8 cellular contexts compared by ENCODE assay signal in the genomic region with DNA sequence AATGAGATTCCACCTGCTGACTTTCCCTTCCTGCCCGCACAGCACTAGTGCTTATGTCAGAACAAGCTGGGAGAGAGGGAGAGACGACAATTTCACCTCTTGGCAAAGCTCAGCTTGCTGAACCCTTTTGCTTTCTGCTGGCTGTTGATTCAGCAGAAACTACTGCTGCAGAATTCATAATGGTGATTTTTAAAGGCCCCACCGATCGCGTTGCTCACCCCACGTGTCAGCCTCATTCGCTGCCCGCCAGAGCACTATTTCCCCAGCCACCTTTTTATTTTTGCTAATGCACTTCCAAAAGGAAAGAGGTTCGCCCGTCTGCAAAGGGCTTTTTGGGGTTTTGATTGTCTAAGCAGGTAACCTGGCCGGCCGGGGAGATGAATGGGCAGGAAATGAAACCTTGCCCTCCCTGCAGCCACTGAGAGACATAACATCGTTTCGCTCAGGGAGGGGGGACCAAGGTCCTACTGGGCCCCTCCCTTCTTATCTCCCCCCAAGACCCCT. TPM values are rescaled to one million over a fixed set of nuclear protein-coding genes. Genes with fewer than 3 reads are reported as not detected.
DNase-seq lines count a peak whose midpoint lies in the region; ATAC-seq and TF ChIP-seq lines count a peak whose summit lies in the region.

No MANE protein-coding gene starts in this region.

- no peaks in the 10 kb centered on the region for H3K36me3 ChIP-seq in cardiac muscle cell
- no peaks in the 10 kb centered on the region for H3K36me3 ChIP-seq in adipocyte (ENCODE audit: control insufficient read depth, insufficient read depth, low read length, severe bottlenecking)
- no peaks in the 10 kb centered on the region for H3K36me3 ChIP-seq in right lobe of liver
- H3K36me3 ChIP-seq in left lung, result no peaks in the 10 kb centered on the region

- H3K27me3 ChIP-seq in cardiac muscle cell, result peaks cover 49% of the 10 kb centered on the region
- peaks cover 16% of the 10 kb centered on the region for H3K27me3 ChIP-seq in adipocyte (replicated peaks; ENCODE audit: control insufficient read depth, insufficient read depth, low read length)
- peaks cover 0 to 8% of the 10 kb centered on the region in 2 donors for H3K27me3 ChIP-seq in right lobe of liver
- peaks cover 31 to 55% of the 10 kb centered on the region in 2 donors for H3K27me3 ChIP-seq in left lung

- intact Hi-C loops in Right ventricle myocardium inferior (cut with DNase I), result no loop called here
- intact Hi-C loops in right lobe of liver (cut with DNase I), result no loop called here
- intact Hi-C loops in left lung (cut with DNase I), result no loop called here

- no peak for TF ChIP-seq POLR2A in right lobe of liver (IDR thresholded peaks at IDR 0.05)

- H3K27ac ChIP-seq in cardiac muscle cell, result no peak overlapping the region
- no peak overlapping the region for H3K27ac ChIP-seq in right lobe of liver
- H3K27ac ChIP-seq in temporal lobe (ENCODE audit: low read depth, low read length), result peak overlapping the region; percentile 74
- no peak overlapping the region for H3K27ac ChIP-seq in left lung

- H3K4me1 ChIP-seq in cardiac muscle cell (ENCODE audit: low read depth) (peaks cover 19% of the 10 kb centered on the region), adipocyte (ENCODE audit: control insufficient read depth, insufficient read depth, low read length) (peaks cover 11% of the 10 kb centered on the region), right lobe of liver (peaks cover 0 to 19% (median 2%) of the 10 kb centered on the region in 4 donors), left lung (peaks cover 6 to 20% of the 10 kb centered on the region in 2 donors)

- H3K9ac ChIP-seq in adipocyte (ENCODE audit: low read length), result no peak overlapping the region

- ATAC-seq in Right ventricle myocardium inferior, result no peak
- ATAC-seq in right lobe of liver, result peak; percentile 33 to 56 (median 46)
- ATAC-seq in HG02798 (IDR thresholded peaks at IDR 0.05; ENCODE audit: poor library complexity, unreplicated experiment), result no peak
- no peak for ATAC-seq in HG02642 (IDR thresholded peaks at IDR 0.05; ENCODE audit: poor library complexity, unreplicated experiment)
- ATAC-seq in left lung, result no peak

- H3K4me3 ChIP-seq in cardiac muscle cell (peak overlapping the region; percentile 76), adipocyte (ENCODE audit: low read length) (peak overlapping the region; percentile 78), right lobe of liver (peak overlapping the region; percentile 25 to 48 (median 40)), left lung (peak overlapping the region in 1 of 2 donors; percentile 38)

- H3K9me3 ChIP-seq in cardiac muscle cell (ENCODE audit: low read depth), result no peaks in the 10 kb centered on the region
- H3K9me3 ChIP-seq in adipocyte (ENCODE audit: control insufficient read depth, low read length), result no peaks in the 10 kb centered on the region
- no peaks in the 10 kb centered on the region for H3K9me3 ChIP-seq in right lobe of liver
- H3K9me3 ChIP-seq in left lung, result no peaks in the 10 kb centered on the region

- peak in 1 of 2 donors; percentile 16 for DNase-seq in cardiac muscle cell (ENCODE audit: low read depth in 1 of 2, low spot score in 1 of 2)
- DNase-seq in Right ventricle myocardium inferior (ENCODE audit: missing footprints), result no peak
- DNase-seq in adipocyte (ENCODE audit: low read depth), result no peak
- DNase-seq in right lobe of liver, result no peak
- no peak for DNase-seq in left lung

- WGBS in right lobe of liver (ENCODE audit: insufficient coverage, low coverage, low lambda C conversion rate, missing lambda C conversion rate), result 6% methylated on average over 14 of the region's 14 CpGs

- no peak for TF ChIP-seq CTCF in cardiac muscle cell (IDR thresholded peaks at IDR 0.05; ENCODE audit: low read depth, low read length)
- TF ChIP-seq CTCF in right lobe of liver (IDR thresholded peaks at IDR 0.05), result no peak
- TF ChIP-seq CTCF in left lung (IDR thresholded peaks at IDR 0.05), result no peak

RNA-seq across cellular contexts. Expression of a gene that starts 1.3 kb away (rescaled TPM):
- total RNA-seq in cardiac muscle cell (14.1 and 21.1 TPM in 2 replicates), Right ventricle myocardium inferior (0.43 TPM), right lobe of liver (under 1 TPM; 0.15 to 0.77 (median 0.27) TPM), temporal lobe (91.0 TPM), left lung (1 to 10 TPM in 1 of 2 donors, under 1 TPM in 1; 0.70 to 1.5 TPM)
- polyA plus RNA-seq in cardiac muscle cell, result 14.4 and 32.9 TPM in 2 replicates

Comparison
In these comparisons a context has a peak if more than half of its experiments do, and no peak if none do; other contexts are left out.
1. ATAC-seq: peak in right lobe of liver (4 of 4); none in Right ventricle myocardium inferior (single experiment), HG02798 (single experiment), HG02642 (single experiment) and left lung (single experiment).